Comparison of ENCODE assay signal across 8 cellular contexts in the genomic region with DNA sequence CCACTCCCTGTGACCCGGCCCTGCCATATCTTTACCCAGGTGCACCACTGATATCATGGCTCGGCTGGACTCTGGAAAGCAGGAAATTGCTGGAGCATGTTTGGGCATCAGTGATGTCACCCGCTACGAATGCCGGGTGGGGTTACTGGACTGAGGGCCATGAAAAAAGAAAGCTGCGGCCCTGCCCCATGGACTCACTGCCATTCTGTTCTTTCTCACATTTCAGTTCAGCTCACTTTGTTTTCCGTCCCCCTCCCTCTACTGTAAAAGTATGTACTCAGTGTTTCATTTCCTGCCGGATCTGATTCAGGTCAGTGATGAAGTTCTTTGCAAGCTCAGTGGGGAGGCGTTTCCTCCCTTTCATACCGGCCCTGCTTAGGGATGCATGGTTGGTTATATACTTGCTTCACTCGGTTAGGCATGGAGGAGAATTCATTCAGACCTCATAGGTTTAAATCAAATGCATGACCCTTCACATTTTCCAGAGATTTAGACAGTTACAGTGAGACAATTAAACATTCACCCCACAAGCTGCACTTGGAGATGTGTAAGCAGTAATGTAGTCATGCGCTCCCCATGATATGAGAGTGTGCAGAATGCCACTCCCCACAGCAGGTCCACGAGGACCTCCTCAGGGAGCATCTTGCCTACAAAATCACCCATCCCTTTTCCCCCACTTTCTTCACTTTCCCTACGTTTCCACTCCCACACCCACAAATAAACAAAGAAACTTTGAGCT.
DNase-seq lines count a peak whose midpoint lies in the region; ATAC-seq and TF ChIP-seq lines count a peak whose summit lies in the region.
"Not testable (repeated sequence)": the region's sequence is repeated elsewhere in the genome, so short reads cannot be mapped to it uniquely, and the experiment has no call there.

No MANE protein-coding gene starts in this region.

- H3K27ac ChIP-seq in body of pancreas, result peak overlapping the region in 1 of 4 donors; percentile 18
- not testable (repeated sequence) for H3K27ac ChIP-seq in prostate gland, tibial artery

- peak; percentile 70 for DNase-seq in EL
- DNase-seq in NAMALWA (ENCODE audit: low spot score), result peak; percentile 43
- DNase-seq in activated CD4-positive, alpha-beta T cell treated with anti-CD3 and anti-CD28 coated beads, Interleukin-2, amount 50 U/mL, for 48 hours, result peak; percentile 6 to 12
- DNase-seq in body of pancreas, result peak in 3 of 4 donors; percentile 24 to 50 (median 42)
- DNase-seq in fibroblast of villous mesenchyme (ENCODE audit: low read depth), result peak; percentile 55
- peak; percentile 26 to 88 for DNase-seq in lower leg skin (ENCODE audit: low spot score in 2 of 2)
- peak; percentile 14 for DNase-seq in prostate gland (ENCODE audit: low spot score)
- peak; percentile 47 to 71 for DNase-seq in tibial artery

- not testable (repeated sequence) for H3K4me1 ChIP-seq in body of pancreas; prostate gland (replicated peaks); tibial artery

- not testable (repeated sequence) for H3K36me3 ChIP-seq in body of pancreas (replicated peaks in 1 of 2; ENCODE audit: insufficient read depth in 1 of 2, low read depth in 2 of 2); prostate gland; tibial artery

- H3K4me3 ChIP-seq in body of pancreas; fibroblast of villous mesenchyme (ENCODE audit: low read depth, low read length); lower leg skin (ENCODE audit: low read depth, poor library complexity, severe bottlenecking); prostate gland; tibial artery: not testable (repeated sequence)

- not testable (repeated sequence) for H3K27me3 ChIP-seq in body of pancreas; prostate gland (replicated peaks; ENCODE audit: insufficient read depth); tibial artery

- H3K9me3 ChIP-seq in body of pancreas, prostate gland, tibial artery: not testable (repeated sequence)

- intact Hi-C loops in body of pancreas (cut with DNase I); lower leg skin (cut with DNase I; ENCODE audit: low total_unique reads); prostate gland (cut with DNase I); tibial artery (cut with DNase I; ENCODE audit: low total_unique reads): not testable (repeated sequence)

- not testable (repeated sequence) for ATAC-seq in body of pancreas

- TF ChIP-seq POLR2A in body of pancreas (IDR thresholded peaks at IDR 0.05); lower leg skin (IDR thresholded peaks at IDR 0.05); prostate gland (IDR thresholded peaks at IDR 0.05): not testable (repeated sequence)

- 74 to 82% methylated on average over 10 to 11 of the region's 14 CpGs for WGBS in body of pancreas, 2 donors
- WGBS in lower leg skin, 2 donors, result 67 to 76% methylated on average over 8 to 12 of the region's 14 CpGs
- 27% methylated on average over 7 of the region's 14 CpGs for WGBS in prostate gland

- not testable (repeated sequence) for TF ChIP-seq CTCF in body of pancreas (IDR thresholded peaks at IDR 0.05); fibroblast of villous mesenchyme (IDR thresholded peaks at IDR 0.05; ENCODE audit: insufficient read depth, low read depth, low read length); lower leg skin (IDR thresholded peaks at IDR 0.05); prostate gland (IDR thresholded peaks at IDR 0.05); tibial artery (IDR thresholded peaks at IDR 0.05)

Comparison
In these comparisons a context has a peak if more than half of its experiments do, and no peak if none do; other contexts are left out.
1. DNase-seq: peak in every context shown above with its lines; median percentile 70 in EL; 59 in tibial artery; 57 in lower leg skin; 55 in fibroblast of villous mesenchyme; 43 in NAMALWA; 42 in body of pancreas; 14 in prostate gland; 9 in activated CD4-positive, alpha-beta T cell treated with anti-CD3 and anti-CD28 coated beads, Interleukin-2, amount 50 U/mL, for 48 hours.